In genomic region chr5:157857821-157858526, GRCh38 we compare ENCODE assay signal across 8 cellular contexts. TPM values are rescaled to one million over a fixed set of nuclear protein-coding genes. Genes with fewer than 3 reads are reported as not detected.
DNase-seq lines count a peak whose midpoint lies in the region; ATAC-seq, FAIRE-seq and TF ChIP-seq lines count a peak whose summit lies in the region.

No MANE protein-coding gene starts in this region.

- ATAC-seq in left colon (peak; percentile 33), GM21528 (IDR thresholded peaks at IDR 0.05; ENCODE audit: low FRiP score, unreplicated experiment) (no peak), HG02870 (IDR thresholded peaks at IDR 0.05; ENCODE audit: unreplicated experiment) (no peak)

- H3K4me1 Mint-ChIP-seq in MCF 10A (ENCODE audit: insufficient read depth, unreplicated experiment) = peaks cover 23% of the 10 kb centered on the region

- TF ChIP-seq POLR2A in GM12891 (IDR thresholded peaks at IDR 0.05; ENCODE audit: low read depth, low read length) (no peak), suprapubic skin (IDR thresholded peaks at IDR 0.05) (no peak)

- intact Hi-C loops in MCF 10A (cut with micrococcal nuclease) (loop anchor here (1.0 to 2.0 kb wide), 2 partner anchors 13 to 37 kb away; no protein-coding TSS in a partner anchor), left colon (cut with DNase I, micrococcal nuclease) (loop anchor here in 1 of 2 donors (10.0 kb wide), 1 partner anchor 137 kb away; no protein-coding TSS in a partner anchor)

- H3K36me3 ChIP-seq in suprapubic skin = no peaks in the 10 kb centered on the region

- CTCF ChIA-PET in MCF 10A (lab: Yijun Ruan, JAX) = interaction anchor here (0.8 to 8.9 kb wide), 7 partner anchors 15 to 137 kb away, joined by 3 to 130 read pairs (median 5); no protein-coding TSS in a partner anchor

- WGBS in suprapubic skin = 2% methylated on average over 5 of the region's 5 CpGs

- TSS peak; percentile 39 for BruUV-seq in MCF 10A (replicated peaks; lab: Mats Ljungman, UMichigan)

- no peaks in the 10 kb centered on the region for H3K27me3 Mint-ChIP-seq in MCF 10A (ENCODE audit: insufficient read depth, unreplicated experiment)

- H3K27ac ChIP-seq in suprapubic skin = peak overlapping the region; percentile 92

- TF ChIP-seq EP300 in suprapubic skin (IDR thresholded peaks at IDR 0.05) = no peak

- H3K4me1 ChIP-seq in suprapubic skin = peaks cover 43% of the 10 kb centered on the region

- POLR2A ChIA-PET in MCF 10A (lab: Yijun Ruan, JAX) = interaction anchor here (0.6 to 1.7 kb wide), 15 partner anchors 9 to 1333 kb away, joined by 3 to 12 read pairs (median 4); partner anchors contain the start of genes LSM11 and THG1L

- DNase-seq in GM12891 (ENCODE audit: insufficient read length, low spot score) (no peak), NOMO-1 (lab: John Stamatoyannopoulos, UW; ENCODE audit: unreplicated experiment in 2 of 2) (peak; percentile 92 to 93), MCF 10A (ENCODE audit: unreplicated experiment) (peak; percentile 51), left colon (no peak), suprapubic skin (ENCODE audit: low spot score in 2 of 2) (no peak), D341Med (ENCODE audit: low spot score) (no peak)

- H3K36me3 Mint-ChIP-seq in MCF 10A (ENCODE audit: insufficient read depth, unreplicated experiment) = peaks cover 6% of the 10 kb centered on the region

- TF ChIP-seq CTCF in MCF 10A (IDR thresholded peaks at IDR 0.05; ENCODE audit: unreplicated experiment) = no peak
- TF ChIP-seq CTCF in suprapubic skin (IDR thresholded peaks at IDR 0.05) = no peak

- peak overlapping the region; percentile 99 for H3K27ac Mint-ChIP-seq in MCF 10A (ENCODE audit: low read depth, unreplicated experiment)

- peak overlapping the region; percentile 96 for H3K4me3 Mint-ChIP-seq in MCF 10A (ENCODE audit: unreplicated experiment)

- H3K9me3 ChIP-seq in suprapubic skin = no peaks in the 10 kb centered on the region

- no peaks in the 10 kb centered on the region for H3K9me3 Mint-ChIP-seq in MCF 10A (ENCODE audit: unreplicated experiment)

- peak overlapping the region; percentile 98 for H3K4me3 ChIP-seq in suprapubic skin

- no peaks in the 10 kb centered on the region for H3K27me3 ChIP-seq in suprapubic skin

- peak; percentile 48 for FAIRE-seq in GM12891 (lab: Jason Lieb, UNC)

TF ChIP-seq in GM12891, 5 proteins besides CTCF, POLR2A, EP300 and RAD21:
- no peak for TF ChIP-seq PAX5 (IDR thresholded peaks at IDR 0.05; ENCODE audit: insufficient read depth, low read length, severe bottlenecking)
- no peak for TF ChIP-seq TAF1 (IDR thresholded peaks at IDR 0.05; ENCODE audit: low read depth, low read length)
- TF ChIP-seq SPI1 (IDR thresholded peaks at IDR 0.05; ENCODE audit: low read depth, low read length) = no peak
- no peak for TF ChIP-seq POU2F2 (IDR thresholded peaks at IDR 0.05; ENCODE audit: low read depth, low read length)
- TF ChIP-seq POLR2AphosphoS5 (IDR thresholded peaks at IDR 0.05; ENCODE audit: low read depth, low read length) = no peak
TF ChIP-seq in GM12891: peak in this region for 0.

RNA-seq across cellular contexts. Expression of gene CLINT1, which starts 1.0 kb away (rescaled TPM):
- 21.4 TPM for polyA plus RNA-seq in GM12891 (2012; ENCODE audit: low read depth, missing spikeins)
- total RNA-seq in MCF 10A (2022) = 170 and 176 TPM in 2 replicates
- 100 to 1,000 TPM; 108 to 139 TPM for total RNA-seq in left colon
- total RNA-seq in suprapubic skin = 100 to 1,000 TPM; 112 to 220 (median 136) TPM

Comparison
In these comparisons a context has a peak if more than half of its experiments do, and no peak if none do; other contexts are left out.
1. DNase-seq: peak in NOMO-1 (2 of 2) and MCF 10A (single experiment); none in GM12891 (single experiment), left colon (0 of 2), suprapubic skin (0 of 2) and D341Med (single experiment).